Comparison of ENCODE assay signal across 10 cellular contexts in the genomic region with DNA sequence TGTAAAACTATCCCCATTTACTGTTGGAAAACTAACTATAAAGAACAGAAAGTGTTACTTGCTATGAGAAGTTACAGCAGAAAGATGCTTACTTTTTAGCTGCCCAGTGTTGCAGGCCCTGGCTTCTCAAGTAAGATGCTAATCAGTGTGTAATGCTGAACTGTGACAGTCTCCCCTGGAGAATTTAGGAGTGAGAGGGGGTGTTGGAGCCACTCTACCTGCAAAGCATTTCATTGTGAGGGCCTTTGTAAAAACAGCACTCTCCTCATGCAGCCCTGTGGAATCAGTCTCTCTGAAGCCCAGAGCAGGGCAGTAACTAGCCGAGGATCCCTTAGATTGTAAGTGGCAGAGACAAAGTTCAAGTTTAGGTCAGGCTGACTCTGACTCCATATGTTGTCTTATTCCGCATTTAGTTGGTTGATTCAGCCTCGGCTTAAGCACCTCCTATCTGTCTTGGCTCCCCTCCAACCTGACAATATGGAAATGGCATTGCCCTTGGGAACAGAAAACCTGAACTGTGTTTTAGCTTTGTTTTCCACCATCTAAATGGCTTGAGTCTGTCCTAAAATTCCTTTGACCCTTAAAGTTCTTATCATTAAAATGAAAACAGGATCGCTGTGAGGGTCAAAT.
DNase-seq lines count a peak whose midpoint lies in the region; ATAC-seq, FAIRE-seq and TF ChIP-seq lines count a peak whose summit lies in the region.
"Had no signal": no experiment of that assay in that cellular context is flagged by ENCODE, and none has a peak within 500 bp of the region (broad histone marks: within the 10 kb centered on the region; RNA-seq: fewer than 3 reads in every experiment).

No MANE protein-coding gene starts in this region.

- intact Hi-C loops in kidney (cut with DNase I) = loop anchor here (10.0 kb wide), 1 partner anchor 272 kb away; no protein-coding TSS in a partner anchor

- peaks cover 10% of the 10 kb centered on the region for H3K4me1 ChIP-seq in HEK293 (ENCODE audit: control insufficient read depth, insufficient read depth, low read length)
- peaks cover 6 to 8% of the 10 kb centered on the region in 2 donors for H3K4me1 ChIP-seq in kidney (ENCODE audit: control insufficient read depth in 1 of 2, insufficient read depth in 1 of 2, low read depth in 1 of 2, low read length in 2 of 2)
- H3K4me1 ChIP-seq in suprapubic skin = peaks cover 7% of the 10 kb centered on the region

- H3K36me3 Mint-ChIP-seq in T-helper 17 cell (ENCODE audit: low read depth) = peaks cover 27% of the 10 kb centered on the region

- no peak for FAIRE-seq in kidney (lab: Jason Lieb, UNC)

- no peak for TF ChIP-seq EP300 in suprapubic skin (IDR thresholded peaks at IDR 0.05)

- H3K27ac ChIP-seq in HEK293 (ENCODE audit: extremely low read depth, low read depth, low read length) (no peak overlapping the region), kidney (ENCODE audit: low read depth in 2 of 2, low read length in 2 of 2) (no peak overlapping the region), suprapubic skin (no peak overlapping the region)

- CTCF ChIA-PET in HEK293 (lab: Yijun Ruan, JAX) = interaction anchor here (0.7 to 3.5 kb wide), 13 partner anchors 8 to 470 kb away, joined by 3 to 67 read pairs (median 3); a partner anchor contains a TSS

- POLR2A ChIA-PET in HEK293 (lab: Yijun Ruan, JAX) = no interaction called here

- peak overlapping the region; percentile 95 for H3K27ac Mint-ChIP-seq in T-helper 17 cell
- H3K27ac Mint-ChIP-seq: dendritic cell treated with granulocyte-macrophage colony-stimulating factor and Interleukin-4, amounts not matched to agents 40 ng/mL and 50 ng/mL, for 4 days had no signal

- H3K4me3 Mint-ChIP-seq in T-helper 17 cell = no peak overlapping the region
- H3K4me3 Mint-ChIP-seq: dendritic cell treated with granulocyte-macrophage colony-stimulating factor and Interleukin-4, amounts not matched to agents 40 ng/mL and 50 ng/mL, for 4 days had no signal

- H3K36me3 ChIP-seq in HEK293 (ENCODE audit: control insufficient read depth in 2 of 2, insufficient read depth in 1 of 2, low read length in 2 of 2) = peaks cover 0 to 12% of the 10 kb centered on the region in 2 experiments; a peak in 1 of 3 replicates
- peaks cover 0 to 4% of the 10 kb centered on the region in 2 donors for H3K36me3 ChIP-seq in kidney (ENCODE audit: control insufficient read depth in 1 of 2, insufficient read depth in 2 of 2, low read length in 2 of 2)
- peaks cover 19% of the 10 kb centered on the region for H3K36me3 ChIP-seq in suprapubic skin

- H3K27me3 ChIP-seq in suprapubic skin = no peaks in the 10 kb centered on the region

- no peaks in the 10 kb centered on the region for H3K27me3 Mint-ChIP-seq in T-helper 17 cell
- H3K27me3 Mint-ChIP-seq: dendritic cell treated with granulocyte-macrophage colony-stimulating factor and Interleukin-4, amounts not matched to agents 40 ng/mL and 50 ng/mL, for 4 days had no signal

- H3K9me3 ChIP-seq in HEK293 (ENCODE audit: control insufficient read depth, insufficient read depth, low read depth, low read length) = no peaks in the 10 kb centered on the region
- no peaks in the 10 kb centered on the region for H3K9me3 ChIP-seq in T-helper 17 cell (ENCODE audit: control insufficient read depth, low read length, poor library complexity, severe bottlenecking)
- no peaks in the 10 kb centered on the region for H3K9me3 ChIP-seq in kidney (ENCODE audit: control insufficient read depth in 1 of 2, low read length in 2 of 2)
- no peaks in the 10 kb centered on the region for H3K9me3 ChIP-seq in suprapubic skin

- ATAC-seq in T-helper 17 cell = no peak

- no peak for TF ChIP-seq CTCF in HEK293 (tag by site-specific recombination; IDR thresholded peaks at IDR 0.05)
- TF ChIP-seq CTCF in fibroblast of the aortic adventitia (IDR thresholded peaks at IDR 0.05; ENCODE audit: insufficient read depth, low read length) = no peak
- no peak for TF ChIP-seq CTCF in kidney (IDR thresholded peaks at IDR 0.05; ENCODE audit: borderline replicate concordance, extremely low read depth, insufficient read depth)
- no peak for TF ChIP-seq CTCF in suprapubic skin (IDR thresholded peaks at IDR 0.05)

- peaks cover 41% of the 10 kb centered on the region for H3K4me1 Mint-ChIP-seq in T-helper 17 cell

- TF ChIP-seq POLR2A in suprapubic skin (IDR thresholded peaks at IDR 0.05) = no peak

- 63% methylated on average over 4 of the region's 4 CpGs for WGBS in suprapubic skin

- peak; percentile 48 for DNase-seq in A172 (ENCODE audit: low spot score)
- no peak for DNase-seq in T-helper 17 cell
- DNase-seq in fibroblast of the aortic adventitia (ENCODE audit: low read depth) = peak; percentile 74
- no peak for DNase-seq in kidney
- no peak for DNase-seq in effector CD4-positive, alpha-beta T cell
- DNase-seq in stimulated activated CD4-positive, alpha-beta T cell treated with anti-CD3 and anti-CD28 coated beads, Interleukin-12 subunit alpha, Interleukin-12 subunit beta, amount 100 ng/mL, for 4 hours = no peak
- no peak for DNase-seq in suprapubic skin (ENCODE audit: low spot score in 2 of 2)
- DNase-seq: GF-D8 had no signal

- peak overlapping the region in 1 of 2 donors; percentile 48 for H3K9ac ChIP-seq in kidney (ENCODE audit: low read length in 2 of 2)

- H3K4me3 ChIP-seq in HEK293 (ENCODE audit: low read depth, low read length) = no peak overlapping the region
- H3K4me3 ChIP-seq in fibroblast of the aortic adventitia (ENCODE audit: low read depth, low read length) = no peak overlapping the region
- H3K4me3 ChIP-seq in kidney (ENCODE audit: low read length in 2 of 2) = no peak overlapping the region
- no peak overlapping the region for H3K4me3 ChIP-seq in suprapubic skin

TF ChIP-seq in HEK293, 187 proteins besides CTCF, POLR2A, EP300 and RAD21:
- TF ChIP-seq ZBTB48 (tag by site-specific recombination; IDR thresholded peaks at IDR 0.05) (peak; percentile 93), ZNF600 (tag by site-specific recombination; IDR thresholded peaks at IDR 0.05) (0 out of 2 replicates have a peak, but pooled peaks have one; percentile 31), ZNF366 (tag by site-specific recombination; conservative IDR thresholded peaks at IDR 0.05) (0 out of 2 replicates have a peak, but pooled peaks have one; percentile 17), ZNF121 (tag by site-specific recombination; IDR thresholded peaks at IDR 0.05) (no peak), ZNF274 (IDR thresholded peaks at IDR 0.05; ENCODE audit: low read length) (no peak), ZNF274 (tag by site-specific recombination; IDR thresholded peaks at IDR 0.05; ENCODE audit: borderline replicate concordance) (no peak)
- TF ChIP-seq, protein P1, sequence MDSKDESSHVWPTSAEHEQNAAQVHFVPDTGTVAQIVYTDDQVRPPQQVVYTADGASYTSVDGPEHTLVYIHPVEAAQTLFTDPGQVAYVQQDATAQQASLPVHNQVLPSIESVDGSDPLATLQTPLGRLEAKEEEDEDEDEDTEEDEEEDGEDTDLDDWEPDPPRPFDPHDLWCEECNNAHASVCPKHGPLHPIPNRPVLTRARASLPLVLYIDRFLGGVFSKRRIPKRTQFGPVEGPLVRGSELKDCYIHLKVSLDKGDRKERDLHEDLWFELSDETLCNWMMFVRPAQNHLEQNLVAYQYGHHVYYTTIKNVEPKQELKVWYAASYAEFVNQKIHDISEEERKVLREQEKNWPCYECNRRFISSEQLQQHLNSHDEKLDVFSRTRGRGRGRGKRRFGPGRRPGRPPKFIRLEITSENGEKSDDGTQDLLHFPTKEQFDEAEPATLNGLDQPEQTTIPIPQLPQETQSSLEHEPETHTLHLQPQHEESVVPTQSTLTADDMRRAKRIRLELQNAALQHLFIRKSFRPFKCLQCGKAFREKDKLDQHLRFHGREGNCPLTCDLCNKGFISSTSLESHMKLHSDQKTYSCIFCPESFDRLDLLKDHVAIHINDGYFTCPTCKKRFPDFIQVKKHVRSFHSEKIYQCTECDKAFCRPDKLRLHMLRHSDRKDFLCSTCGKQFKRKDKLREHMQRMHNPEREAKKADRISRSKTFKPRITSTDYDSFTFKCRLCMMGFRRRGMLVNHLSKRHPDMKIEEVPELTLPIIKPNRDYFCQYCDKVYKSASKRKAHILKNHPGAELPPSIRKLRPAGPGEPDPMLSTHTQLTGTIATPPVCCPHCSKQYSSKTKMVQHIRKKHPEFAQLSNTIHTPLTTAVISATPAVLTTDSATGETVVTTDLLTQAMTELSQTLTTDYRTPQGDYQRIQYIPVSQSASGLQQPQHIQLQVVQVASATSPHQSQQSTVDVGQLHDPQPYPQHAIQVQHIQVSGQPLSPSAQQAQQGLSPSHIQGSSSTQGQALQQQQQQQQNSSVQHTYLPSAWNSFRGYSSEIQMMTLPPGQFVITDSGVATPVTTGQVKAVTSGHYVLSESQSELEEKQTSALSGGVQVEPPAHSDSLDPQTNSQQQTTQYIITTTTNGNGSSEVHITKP (tag by site-specific recombination; IDR thresholded peaks at IDR 0.05) = peak; percentile 59
- TF ChIP-seq, protein P2, sequence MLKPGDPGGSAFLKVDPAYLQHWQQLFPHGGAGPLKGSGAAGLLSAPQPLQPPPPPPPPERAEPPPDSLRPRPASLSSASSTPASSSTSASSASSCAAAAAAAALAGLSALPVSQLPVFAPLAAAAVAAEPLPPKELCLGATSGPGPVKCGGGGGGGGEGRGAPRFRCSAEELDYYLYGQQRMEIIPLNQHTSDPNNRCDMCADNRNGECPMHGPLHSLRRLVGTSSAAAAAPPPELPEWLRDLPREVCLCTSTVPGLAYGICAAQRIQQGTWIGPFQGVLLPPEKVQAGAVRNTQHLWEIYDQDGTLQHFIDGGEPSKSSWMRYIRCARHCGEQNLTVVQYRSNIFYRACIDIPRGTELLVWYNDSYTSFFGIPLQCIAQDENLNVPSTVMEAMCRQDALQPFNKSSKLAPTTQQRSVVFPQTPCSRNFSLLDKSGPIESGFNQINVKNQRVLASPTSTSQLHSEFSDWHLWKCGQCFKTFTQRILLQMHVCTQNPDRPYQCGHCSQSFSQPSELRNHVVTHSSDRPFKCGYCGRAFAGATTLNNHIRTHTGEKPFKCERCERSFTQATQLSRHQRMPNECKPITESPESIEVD (tag by site-specific recombination; IDR thresholded peaks at IDR 0.05) = peak; percentile 21; the same call in 1 of the 2 replicates
- TF ChIP-seq, protein P3, sequence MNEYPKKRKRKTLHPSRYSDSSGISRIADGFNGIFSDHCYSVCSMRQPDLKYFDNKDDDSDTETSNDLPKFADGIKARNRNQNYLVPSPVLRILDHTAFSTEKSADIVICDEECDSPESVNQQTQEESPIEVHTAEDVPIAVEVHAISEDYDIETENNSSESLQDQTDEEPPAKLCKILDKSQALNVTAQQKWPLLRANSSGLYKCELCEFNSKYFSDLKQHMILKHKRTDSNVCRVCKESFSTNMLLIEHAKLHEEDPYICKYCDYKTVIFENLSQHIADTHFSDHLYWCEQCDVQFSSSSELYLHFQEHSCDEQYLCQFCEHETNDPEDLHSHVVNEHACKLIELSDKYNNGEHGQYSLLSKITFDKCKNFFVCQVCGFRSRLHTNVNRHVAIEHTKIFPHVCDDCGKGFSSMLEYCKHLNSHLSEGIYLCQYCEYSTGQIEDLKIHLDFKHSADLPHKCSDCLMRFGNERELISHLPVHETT (tag by site-specific recombination; IDR thresholded peaks at IDR 0.05) = no peak
TF ChIP-seq in HEK293: peak in this region for 5.

Comparison
In these comparisons a context has a peak if more than half of its experiments do, and no peak if none do; other contexts are left out.
1. DNase-seq: peak in A172 (single experiment) and fibroblast of the aortic adventitia (single experiment); none in T-helper 17 cell (0 of 3), kidney (single experiment), effector CD4-positive, alpha-beta T cell (single experiment), stimulated activated CD4-positive, alpha-beta T cell treated with anti-CD3 and anti-CD28 coated beads, Interleukin-12 subunit alpha, Interleukin-12 subunit beta, amount 100 ng/mL, for 4 hours (single experiment) and suprapubic skin (0 of 2).